8 cellular contexts compared by ENCODE assay signal in genomic region chr1:44632511-44633072, GRCh38. TPM values are rescaled to one million over a fixed set of nuclear protein-coding genes. Genes with fewer than 3 reads are reported as not detected.
DNase-seq lines count a peak whose midpoint lies in the region; ATAC-seq, FAIRE-seq and TF ChIP-seq lines count a peak whose summit lies in the region.

No MANE protein-coding gene starts in this region.

- H3K4me3 Mint-ChIP-seq in CD8-positive, alpha-beta T cell, result peak overlapping the region; percentile 90
- peak overlapping the region; percentile 90 for H3K4me3 Mint-ChIP-seq in activated naive CD8-positive, alpha-beta T cell treated with anti-CD3 and anti-CD28 coated beads for 36 hours
- peak overlapping the region; percentile 91 to 95 for H3K4me3 Mint-ChIP-seq in stimulated activated naive CD8-positive, alpha-beta T cell treated with anti-CD3 and anti-CD28 coated beads, Interleukin-15, amount 100 ng/mL, for 72 hours

- CTCF ChIA-PET in CD8-positive, alpha-beta T cell (lab: Charles Lee), result interaction anchor here (1.1 to 7.3 kb wide), 2 partner anchors 20 to 40 kb away, joined by 3 to 54 read pairs; no protein-coding TSS in a partner anchor

- no peak for DNase-seq in CD8-positive, alpha-beta T cell
- no peak for DNase-seq in activated naive CD8-positive, alpha-beta T cell treated with anti-CD3 and anti-CD28 coated beads for 36 hours
- peak; percentile 29 for DNase-seq in iPS-NIHi7 (ENCODE audit: extremely low spot score)
- DNase-seq in stimulated activated naive CD8-positive, alpha-beta T cell treated with anti-CD3 and anti-CD28 coated beads, Interleukin-15, amount 100 ng/mL, for 72 hours, result no peak
- no peak for DNase-seq in GM19239 (ENCODE audit: insufficient read length, low spot score)

- no peak for FAIRE-seq in GM19239 (lab: Jason Lieb, UNC)

- H3K4me1 ChIP-seq in CD8-positive, alpha-beta T cell (ENCODE audit: insufficient read depth, low read length), result peaks cover 20% of the 10 kb centered on the region
- H3K4me1 ChIP-seq in HUES64 (ENCODE audit: insufficient read depth, low read length), result peaks cover 5% of the 10 kb centered on the region; the same call in 1 of the 2 replicates

- H3K9ac ChIP-seq in HUES64 (ENCODE audit: low read depth, low read length), result peak overlapping the region; percentile 90

- POLR2A ChIA-PET in CD8-positive, alpha-beta T cell (lab: Charles Lee), result interaction anchor here (0.6 to 3.8 kb wide), 10 partner anchors 11 to 708 kb away, joined by 3 to 35 read pairs (median 9); partner anchors contain the start of genes ARMH1, DMAP1, MUTYH and RPS8

- peaks cover 45% of the 10 kb centered on the region for H3K36me3 Mint-ChIP-seq in CD8-positive, alpha-beta T cell
- H3K36me3 Mint-ChIP-seq in activated naive CD8-positive, alpha-beta T cell treated with anti-CD3 and anti-CD28 coated beads for 36 hours, result peaks cover 31% of the 10 kb centered on the region

- H3K36me3 ChIP-seq in CD8-positive, alpha-beta T cell (ENCODE audit: insufficient read depth, low read length), result peaks cover 28% of the 10 kb centered on the region
- H3K36me3 ChIP-seq in HUES64 (ENCODE audit: insufficient read depth, low read length), result peaks cover 47% of the 10 kb centered on the region

- 13% methylated on average over 14 of the region's 14 CpGs for WGBS in HUES64

- no peaks in the 10 kb centered on the region for H3K27me3 Mint-ChIP-seq in CD8-positive, alpha-beta T cell (ENCODE audit: low read depth)
- no peaks in the 10 kb centered on the region for H3K27me3 Mint-ChIP-seq in activated naive CD8-positive, alpha-beta T cell treated with anti-CD3 and anti-CD28 coated beads for 36 hours
- H3K27me3 Mint-ChIP-seq in stimulated activated naive CD8-positive, alpha-beta T cell treated with anti-CD3 and anti-CD28 coated beads, Interleukin-15, amount 100 ng/mL, for 72 hours, result no peaks in the 10 kb centered on the region

- no peaks in the 10 kb centered on the region for H3K9me3 Mint-ChIP-seq in CD8-positive, alpha-beta T cell
- no peaks in the 10 kb centered on the region for H3K9me3 Mint-ChIP-seq in activated naive CD8-positive, alpha-beta T cell treated with anti-CD3 and anti-CD28 coated beads for 36 hours
- peaks cover 8% of the 10 kb centered on the region in 2 donors for H3K9me3 Mint-ChIP-seq in stimulated activated naive CD8-positive, alpha-beta T cell treated with anti-CD3 and anti-CD28 coated beads, Interleukin-15, amount 100 ng/mL, for 72 hours

- peak overlapping the region; percentile 86 for H3K27ac ChIP-seq in CD8-positive, alpha-beta T cell (ENCODE audit: low read depth, low read length)
- H3K27ac ChIP-seq in HUES64 (ENCODE audit: low read depth, low read length), result peak overlapping the region; percentile 99

- ATAC-seq in CD8-positive, alpha-beta T cell, result peak; percentile 1
- ATAC-seq in stimulated activated naive CD8-positive, alpha-beta T cell treated with anti-CD3 and anti-CD28 coated beads, Interleukin-15, amount 100 ng/mL, for 72 hours, result no peak
- no peak for ATAC-seq in GM18520 (IDR thresholded peaks at IDR 0.05; ENCODE audit: unreplicated experiment)
- no peak for ATAC-seq in GM21737 (IDR thresholded peaks at IDR 0.05; ENCODE audit: unreplicated experiment)

- H3K4me1 Mint-ChIP-seq in CD8-positive, alpha-beta T cell (ENCODE audit: low read depth), result peaks cover 50% of the 10 kb centered on the region
- H3K4me1 Mint-ChIP-seq in activated naive CD8-positive, alpha-beta T cell treated with anti-CD3 and anti-CD28 coated beads for 36 hours, result peaks cover 33% of the 10 kb centered on the region
- peaks cover 52% of the 10 kb centered on the region for H3K4me1 Mint-ChIP-seq in stimulated activated naive CD8-positive, alpha-beta T cell treated with anti-CD3 and anti-CD28 coated beads, Interleukin-15, amount 100 ng/mL, for 72 hours

- no peak for TF ChIP-seq CTCF in CD8-positive, alpha-beta T cell (IDR thresholded peaks at IDR 0.05)

- H3K4me3 ChIP-seq in CD8-positive, alpha-beta T cell (ENCODE audit: low read depth, low read length), result peak overlapping the region; percentile 55
- H3K4me3 ChIP-seq in HUES64 (ENCODE audit: low read length), result peak overlapping the region; percentile 90

- intact Hi-C loops in CD8-positive, alpha-beta T cell (cut with DNase I, micrococcal nuclease), result loop anchor here (1.0 to 5.0 kb wide), 3 partner anchors 42 to 685 kb away; partner anchors contain the start of genes ARMH1 (in 1 of the 2), IPO13 (in 1 of the 2), RPS8 (in 1 of the 2) and TMEM53 (in 1 of the 2)

- H3K9me3 ChIP-seq in CD8-positive, alpha-beta T cell (ENCODE audit: low read length), result no peaks in the 10 kb centered on the region
- no peaks in the 10 kb centered on the region for H3K9me3 ChIP-seq in HUES64 (ENCODE audit: insufficient read depth, low read depth, low read length)

- H3K27ac Mint-ChIP-seq in CD8-positive, alpha-beta T cell, result peak overlapping the region; percentile 95
- H3K27ac Mint-ChIP-seq in activated naive CD8-positive, alpha-beta T cell treated with anti-CD3 and anti-CD28 coated beads for 36 hours, result peak overlapping the region; percentile 96
- H3K27ac Mint-ChIP-seq in stimulated activated naive CD8-positive, alpha-beta T cell treated with anti-CD3 and anti-CD28 coated beads, Interleukin-15, amount 100 ng/mL, for 72 hours, result peak overlapping the region; percentile 99

- no peaks in the 10 kb centered on the region for H3K27me3 ChIP-seq in CD8-positive, alpha-beta T cell (ENCODE audit: insufficient read depth, low read length)
- no peaks in the 10 kb centered on the region for H3K27me3 ChIP-seq in HUES64 (ENCODE audit: insufficient read depth, low read length)

RNA-seq across cellular contexts. Expression of gene TMEM53, which starts 41.7 kb away (rescaled TPM):
- total RNA-seq in CD8-positive, alpha-beta T cell, result 1 to 10 TPM in 1 of 2 experiments, not detected in 1; 1.2 TPM
- 6.8 TPM for polyA plus RNA-seq in HUES64 (2013, experiment 1 of 2)
- polyA plus RNA-seq in HUES64 (2013, experiment 2 of 2), result 10.3 TPM
- 1 to 10 TPM; 2.5 to 2.6 TPM for total RNA-seq in activated naive CD8-positive, alpha-beta T cell treated with anti-CD3 and anti-CD28 coated beads for 36 hours

RNA-seq across cellular contexts. Expression of gene ARMH1, which starts 41.9 kb away (rescaled TPM):
- total RNA-seq in CD8-positive, alpha-beta T cell, result 100 to 1,000 TPM; 117 to 128 TPM
- 0.40 TPM for polyA plus RNA-seq in HUES64 (2013, experiment 1 of 2)
- polyA plus RNA-seq in HUES64 (2013, experiment 2 of 2), result 0.63 TPM
- 100 to 1,000 TPM; 139 to 144 TPM for total RNA-seq in activated naive CD8-positive, alpha-beta T cell treated with anti-CD3 and anti-CD28 coated beads for 36 hours
